8 cellular contexts compared by ENCODE assay signal in the genomic region with DNA sequence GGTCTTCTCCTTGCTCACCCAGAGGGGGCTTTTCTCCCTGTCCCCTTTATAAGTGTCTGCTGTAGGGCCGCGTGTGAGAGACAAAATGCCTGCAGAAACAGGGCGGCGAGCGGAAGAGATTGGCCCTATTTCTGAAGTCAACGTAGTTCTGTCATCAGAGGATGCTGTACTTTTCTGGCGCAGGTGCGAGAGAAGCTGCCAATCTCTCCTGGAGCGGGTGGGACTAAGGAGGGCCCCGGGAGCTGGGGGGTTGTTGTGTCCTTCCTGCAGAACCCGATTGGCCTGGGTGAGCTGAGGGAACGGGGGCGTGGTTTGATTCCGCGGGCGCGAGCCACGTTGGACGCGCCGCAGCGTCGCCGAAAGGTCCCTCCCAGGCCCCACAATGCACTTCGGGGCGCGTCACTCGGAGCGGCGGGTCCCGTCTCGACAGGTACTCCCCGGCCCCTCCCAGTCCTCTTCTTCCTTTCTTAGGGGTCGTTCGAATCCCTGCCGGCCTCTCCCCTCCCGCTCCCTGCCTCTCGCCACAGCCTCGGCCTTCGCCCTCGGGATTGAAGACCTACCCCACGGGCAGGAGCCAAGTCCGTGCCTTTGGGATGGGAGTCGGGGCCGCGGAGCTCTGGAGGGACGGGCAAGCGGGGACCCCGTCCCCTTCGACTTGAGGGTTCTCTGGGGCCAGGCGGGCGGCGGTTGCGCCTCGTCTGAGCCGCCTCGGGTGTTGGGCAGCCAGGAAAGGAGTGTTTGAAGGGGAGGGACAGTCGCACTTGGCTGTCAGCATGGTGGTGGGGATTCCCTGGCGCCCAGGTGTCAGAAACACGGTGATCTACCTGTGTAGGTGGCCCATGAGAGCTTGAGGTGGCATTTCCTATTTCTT. TPM values are rescaled to one million over a fixed set of nuclear protein-coding genes. Genes with fewer than 3 reads are reported as not detected.
DNase-seq lines count a peak whose midpoint lies in the region; ATAC-seq and TF ChIP-seq lines count a peak whose summit lies in the region.

A gene with protein sequence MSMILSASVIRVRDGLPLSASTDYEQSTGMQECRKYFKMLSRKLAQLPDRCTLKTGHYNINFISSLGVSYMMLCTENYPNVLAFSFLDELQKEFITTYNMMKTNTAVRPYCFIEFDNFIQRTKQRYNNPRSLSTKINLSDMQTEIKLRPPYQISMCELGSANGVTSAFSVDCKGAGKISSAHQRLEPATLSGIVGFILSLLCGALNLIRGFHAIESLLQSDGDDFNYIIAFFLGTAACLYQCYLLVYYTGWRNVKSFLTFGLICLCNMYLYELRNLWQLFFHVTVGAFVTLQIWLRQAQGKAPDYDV (plus strand): TSS at position 387 of the 871 bp plus-strand sequence. CDS start 7,275 bp downstream, outside the sequence.

- DNase-seq in NCI-H1930 (lab: John Stamatoyannopoulos, UW): peak; percentile 88 to 95
- DNase-seq in T-helper 2 cell treated with Interferon-gamma antibody and Interleukin-4, amounts not matched to agents 5 μg/mL and 100 μg/mL, for 36 hours (ENCODE audit: low spot score): peak; percentile 95
- peak; percentile 70 for DNase-seq in astrocyte of the cerebellum (ENCODE audit: low read depth)
- DNase-seq in hepatic stellate cell (ENCODE audit: low spot score): peak; percentile 93
- peak; percentile 88 for DNase-seq in renal cortical epithelial cell (ENCODE audit: low read depth)
- DNase-seq in cortex of kidney (lab: John Stamatoyannopoulos, UW): no peak

- in situ Hi-C loops in astrocyte of the cerebellum (cut with HindIII; ENCODE audit: low sequenced_read_pairs): no loop called here

- peaks cover 3% of the 10 kb centered on the region for H3K27me3 Mint-ChIP-seq in T-helper 2 cell treated with Interferon-gamma antibody and Interleukin-4, amounts not matched to agents 5 μg/mL and 100 μg/mL, for 36 hours (ENCODE audit: low read depth)

- peaks cover 16% of the 10 kb centered on the region for H3K4me1 Mint-ChIP-seq in T-helper 2 cell treated with Interferon-gamma antibody and Interleukin-4, amounts not matched to agents 5 μg/mL and 100 μg/mL, for 36 hours (ENCODE audit: low read depth)

- peak within 1 kb of the TSS; percentile 97 for H3K27ac Mint-ChIP-seq in T-helper 2 cell treated with Interferon-gamma antibody and Interleukin-4, amounts not matched to agents 5 μg/mL and 100 μg/mL, for 36 hours

- no peak for TF ChIP-seq CTCF in astrocyte of the cerebellum (IDR thresholded peaks at IDR 0.05; ENCODE audit: low read depth, low read length, missing control alignments)

- peaks cover 6% of the 10 kb centered on the region for H3K36me3 Mint-ChIP-seq in T-helper 2 cell treated with Interferon-gamma antibody and Interleukin-4, amounts not matched to agents 5 μg/mL and 100 μg/mL, for 36 hours (ENCODE audit: low read depth)

- H3K9me3 Mint-ChIP-seq in T-helper 2 cell treated with Interferon-gamma antibody and Interleukin-4, amounts not matched to agents 5 μg/mL and 100 μg/mL, for 36 hours: peaks cover 4% of the 10 kb centered on the region

- H3K4me3 ChIP-seq in astrocyte of the cerebellum (ENCODE audit: low read depth, low read length): peak within 1 kb of the TSS; percentile 99

- peak within 1 kb of the TSS; percentile 92 for H3K4me3 Mint-ChIP-seq in T-helper 2 cell treated with Interferon-gamma antibody and Interleukin-4, amounts not matched to agents 5 μg/mL and 100 μg/mL, for 36 hours

- ATAC-seq in GM18502 (IDR thresholded peaks at IDR 0.05; ENCODE audit: poor library complexity, unreplicated experiment) (peak; percentile 98), HG02970 (IDR thresholded peaks at IDR 0.05; ENCODE audit: low FRiP score, unreplicated experiment) (peak; percentile 96)

RNA-seq across cellular contexts. Expression of the gene that starts here (rescaled TPM):
- 42.9 and 74.0 TPM in 2 replicates for total RNA-seq in renal cortical epithelial cell
